7 cellular contexts compared by ENCODE assay signal in genomic region chr11:12043959-12044772, GRCh38. TPM values are rescaled to one million over a fixed set of nuclear protein-coding genes. Genes with fewer than 3 reads are reported as not detected.
DNase-seq lines count a peak whose midpoint lies in the region; ATAC-seq and TF ChIP-seq lines count a peak whose summit lies in the region.

No MANE protein-coding gene starts in this region.

- peak; percentile 69 for ATAC-seq in HG02870 (IDR thresholded peaks at IDR 0.05; ENCODE audit: unreplicated experiment)

- 16% methylated on average over 13 of the region's 13 CpGs for WGBS in liver

- no peaks in the 10 kb centered on the region for H3K36me3 ChIP-seq in liver (ENCODE audit: control insufficient read depth in 4 of 4, insufficient read depth in 3 of 4, low read depth in 1 of 4, low read length in 3 of 4)

- H3K4me3 ChIP-seq in coronary artery = peak overlapping the region; percentile 45
- peak overlapping the region in 1 of 3 donors; percentile 11 for H3K4me3 ChIP-seq in liver (ENCODE audit: low read depth in 1 of 3, low read length in 3 of 3)

- peak; percentile 85 for TF ChIP-seq CTCF in GM12801 (IDR thresholded peaks at IDR 0.05; ENCODE audit: extremely low read depth, insufficient read length)
- TF ChIP-seq CTCF in coronary artery (IDR thresholded peaks at IDR 0.05) = peak; percentile 82
- TF ChIP-seq CTCF in liver (IDR thresholded peaks at IDR 0.05; ENCODE audit: low read depth, low read length, missing input control) = peak; percentile 93

- DNase-seq in NCI-H2196 treated with DMSO at 0.1 percent for 48 hours (lab: John Stamatoyannopoulos, UW; ENCODE audit: unreplicated experiment) = peak; percentile 77
- peak; percentile 44 to 52 for DNase-seq in activated CD4-positive, alpha-beta T cell treated with anti-CD3 and anti-CD28 coated beads for 4 hours
- DNase-seq in coronary artery (ENCODE audit: low spot score) = peak; percentile 93
- DNase-seq in stimulated activated CD4-positive, alpha-beta T cell treated with anti-CD3 and anti-CD28 coated beads, Interleukin-4, amount 100 ng/mL, for 1 hour = peak; percentile 55

- no peaks in the 10 kb centered on the region for H3K27me3 ChIP-seq in liver (ENCODE audit: control insufficient read depth in 4 of 4, insufficient read depth in 4 of 4, low read length in 3 of 4)

- H3K9ac ChIP-seq in liver (ENCODE audit: low read depth in 1 of 2, low read length in 2 of 2) = no peak overlapping the region

- no peaks in the 10 kb centered on the region for H3K9me3 ChIP-seq in liver (ENCODE audit: control insufficient read depth in 4 of 4, low read length in 3 of 4)

- TF ChIP-seq RAD21 in liver (IDR thresholded peaks at IDR 0.05) = peak; percentile 98 to 100

- H3K27ac ChIP-seq in coronary artery (peak overlapping the region; percentile 39 to 72), liver (ENCODE audit: low read depth in 1 of 2, low read length in 2 of 2) (peak overlapping the region; percentile 46 to 74)

- H3K4me1 ChIP-seq in liver (ENCODE audit: control insufficient read depth in 4 of 4, insufficient read depth in 4 of 4, low read length in 3 of 4) = peaks cover 6 to 15% (median 9%) of the 10 kb centered on the region in 4 donors

TF ChIP-seq in liver, 16 proteins besides CTCF, POLR2A, EP300 and RAD21:
- peak; percentile 87 for TF ChIP-seq MAX (IDR thresholded peaks at IDR 0.05)
- peak; percentile 27 for TF ChIP-seq ATF3 (IDR thresholded peaks at IDR 0.05)
- TF ChIP-seq HNF4A (conservative IDR thresholded peaks at IDR 0.05) = peak; percentile 36 to 42
- peak; percentile 74 to 89 for TF ChIP-seq JUND (IDR thresholded peaks at IDR 0.05)
- TF ChIP-seq EGR1 (IDR thresholded peaks at IDR 0.05; ENCODE audit: low read depth in 2 of 2) = no peak
- peak; percentile 19 for TF ChIP-seq REST (IDR thresholded peaks at IDR 0.05)
- TF ChIP-seq RXRA (IDR thresholded peaks at IDR 0.05) = peak; percentile 2 to 35
- no peak for TF ChIP-seq NR2F2 (IDR thresholded peaks at IDR 0.05)
- TF ChIP-seq SP1 (IDR thresholded peaks at IDR 0.05) = peak; percentile 35
TF ChIP-seq in liver: peak in this region for 7.

RNA-seq across cellular contexts. Expression of gene DKK3, which starts 35.7 kb away (rescaled TPM):
- total RNA-seq in liver = 1 to 10 TPM; 9.9 TPM
- polyA plus RNA-seq in liver = 1 to 10 TPM; 3.1 to 4.4 TPM
